ENCODE assay signal across 28 cellular contexts in the genomic region with DNA sequence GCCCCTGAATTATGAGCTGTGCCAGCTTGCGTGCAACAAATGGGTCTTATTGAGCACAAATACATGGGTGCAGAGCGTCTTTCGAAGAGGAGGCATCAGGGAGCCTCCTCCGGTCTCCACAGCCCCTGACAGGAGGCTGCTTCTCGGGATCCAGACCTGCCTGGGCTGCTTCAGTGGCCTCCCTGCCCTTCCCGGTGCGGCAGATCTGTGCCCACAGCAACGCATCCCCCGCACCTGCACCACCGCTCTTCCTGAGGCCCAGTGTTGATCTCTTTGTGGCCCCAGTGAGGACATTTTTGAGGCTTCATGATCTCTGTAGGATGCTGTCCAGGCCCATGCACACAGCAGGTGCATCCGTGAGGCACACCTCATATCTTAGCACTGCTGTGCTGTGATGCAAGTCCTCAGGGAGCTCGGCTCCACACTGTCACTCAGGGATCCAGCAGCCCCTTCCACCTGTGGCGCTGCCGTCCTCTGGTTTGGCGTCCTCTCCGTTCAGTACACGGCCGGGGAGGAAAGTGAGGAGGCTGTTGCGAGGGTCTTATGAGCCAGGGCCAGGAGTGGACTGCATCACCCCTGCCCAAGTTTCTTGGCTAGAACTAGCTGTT. TPM values are rescaled to one million over a fixed set of nuclear protein-coding genes. Genes with fewer than 3 reads are reported as not detected.
A peak's percentile ranks its signal among the peaks of the same experiment; 100 is the strongest.
DNase-seq lines count a peak whose midpoint lies in the region; ATAC-seq and TF ChIP-seq lines count a peak whose summit lies in the region.
"Had no signal": no experiment of that assay in that cellular context is flagged by ENCODE, and none has a peak within 500 bp of the region (broad histone marks: within the 10 kb centered on the region; RNA-seq: fewer than 3 reads in every experiment).

No MANE protein-coding gene starts in this region.

- H3K27me3 ChIP-seq in CD4-positive, alpha-beta T cell (ENCODE audit: control insufficient read depth, insufficient read depth, low read length), result no peaks in the 10 kb centered on the region
- H3K27me3 ChIP-seq in WERI-Rb-1 (ENCODE audit: insufficient read depth, low read depth, severe bottlenecking) (no peaks in the 10 kb centered on the region), spleen (replicated peaks in 1 of 7) (no peaks in the 10 kb centered on the region)
- H3K27me3 ChIP-seq: MG63, tibial nerve had no signal

- peak overlapping the region; percentile 34 for H3K4me3 Mint-ChIP-seq in CD4-positive, alpha-beta T cell
- H3K4me3 Mint-ChIP-seq: activated CD4-positive, alpha-beta memory T cell treated with anti-CD3 and anti-CD28 coated beads, Interleukin-2, amount 10 ng/mL, durations not matched to agents 7 days and 5 days; activated naive CD4-positive, alpha-beta T cell treated with anti-CD3 and anti-CD28 coated beads for 36 hours; endodermal cell had no signal

- H3K27ac Mint-ChIP-seq in CD4-positive, alpha-beta T cell, result peak overlapping the region; percentile 63
- H3K27ac Mint-ChIP-seq: activated CD4-positive, alpha-beta memory T cell treated with anti-CD3 and anti-CD28 coated beads, Interleukin-2, amount 10 ng/mL, durations not matched to agents 7 days and 5 days; activated naive CD4-positive, alpha-beta T cell treated with anti-CD3 and anti-CD28 coated beads for 36 hours; endodermal cell had no signal

- peaks cover 12 to 56% (median 18%) of the 10 kb centered on the region in 6 donors for H3K4me1 ChIP-seq in spleen

- CTCF ChIA-PET in CD4-positive, alpha-beta T cell (lab: Charles Lee), result no interaction called here

- no peak for ATAC-seq in CD4-positive, alpha-beta T cell (ENCODE audit: poor library complexity)
- ATAC-seq in GM21367 (IDR thresholded peaks at IDR 0.05; ENCODE audit: unreplicated experiment), result no peak
- ATAC-seq: right cardiac atrium, SK-N-SH treated with all-trans-retinoic acid at 6 μM for 48 hours had no signal

- WGBS in spleen, 5 donors, result 94 to 97% (median 95%) methylated on average over 18 to 19 of the region's 19 CpGs

- H3K9me3 Mint-ChIP-seq in CD4-positive, alpha-beta T cell, result no peaks in the 10 kb centered on the region

- intact Hi-C loops in CD4-positive, alpha-beta T cell (cut with DNase I, micrococcal nuclease), result loop anchor here (10.0 kb wide), 2 partner anchors 182 to 1322 kb away; partner anchors contain the start of genes DUSP28 (in 1 of the 2), ING5 (in 1 of the 2) and RNPEPL1 (in 1 of the 2)
- intact Hi-C loops in spleen (cut with DNase I; ENCODE audit: low total_unique reads), result no loop called here

- no peaks in the 10 kb centered on the region for H3K9me3 ChIP-seq in CD4-positive, alpha-beta T cell (ENCODE audit: control insufficient read depth, low read length)
- peaks cover 2% of the 10 kb centered on the region for H3K9me3 ChIP-seq in WERI-Rb-1 (ENCODE audit: severe bottlenecking)
- H3K9me3 ChIP-seq in spleen, result peaks cover 0 to 6% (median 0%) of the 10 kb centered on the region in 8 donors
- H3K9me3 ChIP-seq: MG63, tibial nerve had no signal

- H3K27me3 Mint-ChIP-seq in CD4-positive, alpha-beta T cell, result no peaks in the 10 kb centered on the region
- H3K27me3 Mint-ChIP-seq: activated CD4-positive, alpha-beta memory T cell treated with anti-CD3 and anti-CD28 coated beads, Interleukin-2, amount 10 ng/mL, durations not matched to agents 7 days and 5 days; CD4-positive, CD25-positive, alpha-beta regulatory T cell had no signal

- no peak overlapping the region for H3K27ac ChIP-seq in CD4-positive, alpha-beta T cell (ENCODE audit: low read depth, low read length)
- H3K27ac ChIP-seq in WERI-Rb-1 (peak overlapping the region; percentile 81), spleen (no peak overlapping the region)
- H3K27ac ChIP-seq: tibial nerve had no signal

- POLR2A ChIA-PET in CD4-positive, alpha-beta T cell (lab: Charles Lee), result no interaction called here

- no peak for DNase-seq in CD4-positive, alpha-beta T cell
- peak; percentile 74 for DNase-seq in Jurkat, Clone E6-1 (ENCODE audit: low read depth, low spot score)
- no peak for DNase-seq in WERI-Rb-1
- DNase-seq in spleen, result peak; percentile 71
- DNase-seq in GM10266 (ENCODE audit: extremely low spot score), result no peak
- DNase-seq in SKM-1 treated with dmso at 0.1 percent for 144 hours (lab: John Stamatoyannopoulos, UW; ENCODE audit: unreplicated experiment), result no peak
- DNase-seq: activated CD4-positive, alpha-beta memory T cell treated with anti-CD3 and anti-CD28 coated beads, Interleukin-2, amount 10 ng/mL, durations not matched to agents 7 days and 5 days; activated CD8-positive, alpha-beta memory T cell treated with anti-CD3 and anti-CD28 coated beads, Interleukin-2, amount 50 U/mL, for 4 hours; activated naive CD4-positive, alpha-beta T cell treated with anti-CD3 and anti-CD28 coated beads for 36 hours; CD4-positive, CD25-positive, alpha-beta regulatory T cell; dermis blood vessel endothelial cell; endodermal cell; KBM-7; MG63; NCI-H1105; NCI-H187; NCI-H2171 treated with DMSO at 0.1 percent for 48 hours; NCI-H510A; OCI-M1; right cardiac atrium; stimulated activated CD8-positive, alpha-beta memory T cell treated with anti-CD3 and anti-CD28 coated beads, Interleukin-4, amount 100 ng/mL, for 48 hours had no signal

- peak overlapping the region; percentile 46 for H3K4me3 ChIP-seq in Jurkat, Clone E6-1 (ENCODE audit: low read length)
- no peak overlapping the region for H3K4me3 ChIP-seq in WERI-Rb-1 (ENCODE audit: low read depth, low read length)
- no peak overlapping the region for H3K4me3 ChIP-seq in spleen
- H3K4me3 ChIP-seq: MG63, tibial nerve had no signal

- H3K36me3 ChIP-seq in WERI-Rb-1 (peaks cover 6% of the 10 kb centered on the region), spleen (peaks cover 0 to 45% (median 0%) of the 10 kb centered on the region in 6 donors)
- H3K36me3 ChIP-seq: MG63 had no signal

- TF ChIP-seq CTCF in CD4-positive, alpha-beta T cell (IDR thresholded peaks at IDR 0.05), result no peak
- TF ChIP-seq CTCF in WERI-Rb-1 (IDR thresholded peaks at IDR 0.05; ENCODE audit: low read depth, low read length) (no peak), spleen (IDR thresholded peaks at IDR 0.05 in 8 of 11, conservative IDR thresholded peaks at IDR 0.05 in 3 of 11) (no peak), GM10266 (IDR thresholded peaks at IDR 0.05; ENCODE audit: control insufficient read depth, insufficient read depth, low read depth, missing control alignments) (no peak)

- peaks cover 61% of the 10 kb centered on the region for H3K4me1 Mint-ChIP-seq in CD4-positive, alpha-beta T cell (ENCODE audit: low read depth)

- TF ChIP-seq POLR2A in spleen (IDR thresholded peaks at IDR 0.05), result no peak

- peaks cover 54% of the 10 kb centered on the region for H3K36me3 Mint-ChIP-seq in CD4-positive, alpha-beta T cell (ENCODE audit: low read depth)

RNA-seq across cellular contexts. Expression of gene RTP5, which starts 17.4 kb away (rescaled TPM):
- total RNA-seq in CD4-positive, alpha-beta T cell, result under 1 TPM; 0.30 to 0.36 TPM
- 1.3 TPM for polyA plus RNA-seq in Jurkat, Clone E6-1 (2012; ENCODE audit: insufficient read depth, insufficient read length)
- 1 to 10 TPM in 4 of 7 donors, under 1 TPM in 3; 0.34 to 2.2 (median 1.0) TPM for total RNA-seq in spleen
- under 1 TPM; 0.39 to 0.93 (median 0.49) TPM for polyA plus RNA-seq in spleen
- total RNA-seq: activated naive CD4-positive, alpha-beta T cell treated with anti-CD3 and anti-CD28 coated beads for 36 hours; dermis blood vessel endothelial cell; endodermal cell; HT-29; mesenteric fat pad; right cardiac atrium; tibial nerve had no signal
- polyA plus RNA-seq: CD4-positive, CD25-positive, alpha-beta regulatory T cell; keratinocyte had no signal

RNA-seq across cellular contexts. Expression of gene PDCD1, which starts 28.2 kb away (rescaled TPM):
- total RNA-seq in CD4-positive, alpha-beta T cell, result 10 to 100 TPM in 1 of 2 experiments, 1 to 10 TPM in 1; 9.5 to 11.4 TPM
- polyA plus RNA-seq in Jurkat, Clone E6-1 (2012; ENCODE audit: insufficient read depth, insufficient read length), result 3.5 TPM
- 1 to 10 TPM; 3.1 to 7.9 (median 5.4) TPM for total RNA-seq in spleen
- polyA plus RNA-seq in spleen, result 1 to 10 TPM; 2.7 to 7.3 (median 5.2) TPM
- total RNA-seq: dermis blood vessel endothelial cell, HT-29, myocyte had no signal
- polyA plus RNA-seq: keratinocyte had no signal

Comparison
In these comparisons a context has a peak if more than half of its experiments do, and no peak if none do; other contexts are left out.
1. DNase-seq: peak in Jurkat, Clone E6-1 (single experiment) and spleen (single experiment); none in CD4-positive, alpha-beta T cell (0 of 10), WERI-Rb-1 (single experiment), GM10266 (single experiment) and SKM-1 treated with dmso at 0.1 percent for 144 hours (single experiment).